ENCODE assay signal across 20 cellular contexts in genomic region chr5:97498657-97499056, GRCh38.
A peak's percentile ranks its signal among the peaks of the same experiment; 100 is the strongest.
DNase-seq lines count a peak whose midpoint lies in the region; ATAC-seq, FAIRE-seq and TF ChIP-seq lines count a peak whose summit lies in the region.
"Had no signal": no experiment of that assay in that cellular context is flagged by ENCODE, and none has a peak within 500 bp of the region (broad histone marks: within the 10 kb centered on the region; RNA-seq: fewer than 3 reads in every experiment).

No MANE protein-coding gene starts in this region.

- TF ChIP-seq POLR2A in endothelial cell of umbilical vein (IDR thresholded peaks at IDR 0.05; ENCODE audit: low read depth, low read length): no peak
- TF ChIP-seq POLR2A in gastroesophageal sphincter (IDR thresholded peaks at IDR 0.05): no peak

- no TSS peak for BruUV-seq in endothelial cell of umbilical vein (replicated peaks; lab: Mats Ljungman, UMichigan)

- DNase-seq in left cardiac atrium: peak; percentile 31
- DNase-seq in Right ventricle myocardium superior: no peak
- peak; percentile 17 for DNase-seq in endothelial cell of umbilical vein (ENCODE audit: low read depth, low spot score)
- no peak for DNase-seq in mucosa of gallbladder (ENCODE audit: low spot score)
- DNase-seq: AML-193; Caco-2; Calu3; CD4-positive, alpha-beta T cell; CD8-positive, alpha-beta T cell; DMS79 treated with DMSO at 0.1 percent for 48 hours; GF-D8 had no signal

- dilution Hi-C loops in endothelial cell of umbilical vein (cut with MboI; ENCODE audit: extremely low pct_ligation_motif_present, low sequenced_read_pairs): no loop called here

- no peak for TF ChIP-seq EP300 in gastroesophageal sphincter (IDR thresholded peaks at IDR 0.05)

- no peak for TF ChIP-seq CTCF in endothelial cell of umbilical vein (IDR thresholded peaks at IDR 0.05; ENCODE audit: extremely low read depth in 1 of 2, insufficient read depth in 1 of 2, low read depth in 1 of 2, low read length in 2 of 2)
- no peak for TF ChIP-seq CTCF in gastroesophageal sphincter (IDR thresholded peaks at IDR 0.05)

- H3K9me3 ChIP-seq in endothelial cell of umbilical vein (replicated peaks; ENCODE audit: control insufficient read depth, insufficient read depth, low read length) (no peaks in the 10 kb centered on the region), gastroesophageal sphincter (no peaks in the 10 kb centered on the region)
- H3K9me3 ChIP-seq: A549; BLaER1 treated with 17β-estradiol and CSF1 and Interleukin-3, amounts not matched to agents 10 nM and 100 nM; Caco-2 had no signal

- H3K79me2 ChIP-seq in endothelial cell of umbilical vein (ENCODE audit: control insufficient read depth, insufficient read depth, low read length): no peaks in the 10 kb centered on the region

- H4K20me1 ChIP-seq in endothelial cell of umbilical vein (replicated peaks; ENCODE audit: control insufficient read depth, extremely low read depth, insufficient read depth, low read length): no peaks in the 10 kb centered on the region
- H4K20me1 ChIP-seq: BLaER1 treated with 17β-estradiol and CSF1 and Interleukin-3, amounts not matched to agents 10 nM and 100 nM had no signal

- H3K27ac ChIP-seq in endothelial cell of umbilical vein (ENCODE audit: insufficient read depth, low read depth, low read length) (no peak overlapping the region), gastroesophageal sphincter (peak overlapping the region; percentile 82 to 98 (median 87))
- H3K27ac ChIP-seq: 22Rv1; A549; BLaER1 treated with 17β-estradiol and CSF1 and Interleukin-3, amounts not matched to agents 10 nM and 100 nM; C4-2B had no signal

- H3K9me1 ChIP-seq in endothelial cell of umbilical vein (replicated peaks; ENCODE audit: control insufficient read depth, extremely low read depth, insufficient read depth, low read length): no peaks in the 10 kb centered on the region

- ATAC-seq in left cardiac atrium (peak in 1 of 2 donors; percentile 37), Right ventricle myocardium superior (ENCODE audit: poor library complexity) (no peak), gastroesophageal sphincter (no peak)
- ATAC-seq: A549; CD8-positive, alpha-beta T cell had no signal

- POLR2A ChIA-PET in endothelial cell of umbilical vein (lab: Charles Lee): no interaction called here

- H3K4me2 ChIP-seq in endothelial cell of umbilical vein (ENCODE audit: insufficient read depth, low read length): no peak overlapping the region
- H3K4me2 ChIP-seq: A549; BLaER1 treated with 17β-estradiol and CSF1 and Interleukin-3, amounts not matched to agents 10 nM and 100 nM had no signal

- H2AFZ ChIP-seq in endothelial cell of umbilical vein (ENCODE audit: low read depth, low read length): no peak overlapping the region

- intact Hi-C loops in left cardiac atrium (cut with DNase I): no loop called here
- intact Hi-C loops in Right ventricle myocardium superior (cut with DNase I): no loop called here
- intact Hi-C loops in endothelial cell of umbilical vein (cut with micrococcal nuclease): no loop called here

- CTCF ChIA-PET in endothelial cell of umbilical vein (lab: Charles Lee): interaction anchor here (1.7 kb wide), 1 partner anchor 35 kb away, joined by 5 read pairs; no protein-coding TSS in a partner anchor

- H3K4me3 ChIP-seq in endothelial cell of umbilical vein (replicated peaks in 1 of 3; ENCODE audit: insufficient read depth in 1 of 3, low read depth in 1 of 3, low read length in 3 of 3) (no peak overlapping the region), gastroesophageal sphincter (no peak overlapping the region)
- H3K4me3 ChIP-seq: A549; BLaER1 treated with 17β-estradiol and CSF1 and Interleukin-3, amounts not matched to agents 10 nM and 100 nM had no signal

- FAIRE-seq in endothelial cell of umbilical vein (lab: Jason Lieb, UNC): no peak
- FAIRE-seq: A549, D721Med, G401.6, GM12891, GM19239 had no signal

- H3K36me3 ChIP-seq in endothelial cell of umbilical vein (ENCODE audit: control insufficient read depth in 2 of 2, extremely low read depth in 1 of 2, insufficient read depth in 2 of 2, low read length in 2 of 2) (no peaks in the 10 kb centered on the region), gastroesophageal sphincter (no peaks in the 10 kb centered on the region)
- H3K36me3 ChIP-seq: BLaER1 treated with 17β-estradiol and CSF1 and Interleukin-3, amounts not matched to agents 10 nM and 100 nM had no signal

- H3K4me1 ChIP-seq in endothelial cell of umbilical vein (ENCODE audit: control insufficient read depth, extremely low read depth, insufficient read depth, low read length) (no peaks in the 10 kb centered on the region), gastroesophageal sphincter (peaks cover 2 to 50% (median 6%) of the 10 kb centered on the region in 3 donors)
- H3K4me1 ChIP-seq: A549; BLaER1 treated with 17β-estradiol and CSF1 and Interleukin-3, amounts not matched to agents 10 nM and 100 nM; Caco-2 had no signal

- 20 to 50% methylated on average over 1 of the region's 1 CpG for WGBS in gastroesophageal sphincter (ENCODE audit: low coverage in 1 of 2), 2 donors

- no peak overlapping the region for H3K9ac ChIP-seq in endothelial cell of umbilical vein (replicated peaks; ENCODE audit: extremely low read depth, insufficient read depth, low read length)
- H3K9ac ChIP-seq: BLaER1 treated with 17β-estradiol and CSF1 and Interleukin-3, amounts not matched to agents 10 nM and 100 nM had no signal

- no peaks in the 10 kb centered on the region for H3K27me3 ChIP-seq in endothelial cell of umbilical vein (ENCODE audit: control insufficient read depth in 2 of 2, insufficient read depth in 2 of 2, low read length in 2 of 2)
- no peaks in the 10 kb centered on the region for H3K27me3 ChIP-seq in gastroesophageal sphincter
- H3K27me3 ChIP-seq: BLaER1 treated with 17β-estradiol and CSF1 and Interleukin-3, amounts not matched to agents 10 nM and 100 nM had no signal

TF ChIP-seq in endothelial cell of umbilical vein, 7 proteins besides CTCF, POLR2A, EP300 and RAD21:
- no peak for TF ChIP-seq MYC (IDR thresholded peaks at IDR 0.05; ENCODE audit: low read depth, low read length)
- TF ChIP-seq GATA2 (IDR thresholded peaks at IDR 0.05; ENCODE audit: insufficient read depth, insufficient read length, low read depth, low read length): no peak
- no peak for TF ChIP-seq EZH2 (IDR thresholded peaks at IDR 0.05; ENCODE audit: borderline replicate concordance, low read depth, low read length, severe bottlenecking)
- TF ChIP-seq JUN (IDR thresholded peaks at IDR 0.05; ENCODE audit: borderline replicate concordance, insufficient read depth, insufficient read length, low read depth): no peak
- TF ChIP-seq FOS (IDR thresholded peaks at IDR 0.05; ENCODE audit: borderline replicate concordance, insufficient read depth, low read length): no peak
- no peak for TF ChIP-seq MAX (IDR thresholded peaks at IDR 0.05; ENCODE audit: insufficient read depth, insufficient read length)
- TF ChIP-seq POLR2AphosphoS5 (IDR thresholded peaks at IDR 0.05; ENCODE audit: insufficient read depth, low read depth, low read length): no peak

Comparison
In these comparisons a context has a peak if more than half of its experiments do, and no peak if none do; other contexts are left out.
1. DNase-seq: peak in left cardiac atrium (single experiment) and endothelial cell of umbilical vein (single experiment); none in Right ventricle myocardium superior (single experiment) and mucosa of gallbladder (single experiment).